In genomic region chr15:76577879-76578512, GRCh38 we compare ENCODE assay signal across 14 cellular contexts.
DNase-seq lines count a peak whose midpoint lies in the region; ATAC-seq and TF ChIP-seq lines count a peak whose summit lies in the region.
"Had no signal": no experiment of that assay in that cellular context is flagged by ENCODE, and none has a peak within 500 bp of the region (broad histone marks: within the 10 kb centered on the region; RNA-seq: fewer than 3 reads in every experiment).

No MANE protein-coding gene starts in this region.

- no peak overlapping the region for H3K4me3 Mint-ChIP-seq in stimulated activated naive CD8-positive, alpha-beta T cell treated with anti-CD3 and anti-CD28 coated beads, Interleukin-15, amount 100 ng/mL, for 72 hours
- H3K4me3 Mint-ChIP-seq in mesothelial cell of epicardium: no peak overlapping the region
- H3K4me3 Mint-ChIP-seq: IgD-negative memory B cell had no signal

- no peak overlapping the region for H3K4ac ChIP-seq in neuronal stem cell (ENCODE audit: low read length)

- H2BK120ac ChIP-seq in neuronal stem cell (ENCODE audit: low read depth, low read length): no peak overlapping the region

- no peak overlapping the region for H3K27ac ChIP-seq in neuronal stem cell (replicated peaks; ENCODE audit: low read length)

- peak overlapping the region; percentile 47 for H3K14ac ChIP-seq in neuronal stem cell (ENCODE audit: low read length)

- no peak overlapping the region for H2BK12ac ChIP-seq in neuronal stem cell (ENCODE audit: low read length)

- H3K4me2 ChIP-seq in neuronal stem cell (ENCODE audit: insufficient read depth, low read length, poor library complexity, severe bottlenecking): no peak overlapping the region

- peaks cover 0 to 5% of the 10 kb centered on the region in 2 donors for H3K9me3 ChIP-seq in neuronal stem cell (replicated peaks in 1 of 2; ENCODE audit: control insufficient read depth in 2 of 2, insufficient read depth in 1 of 2, low read depth in 1 of 2, low read length in 2 of 2)

- no peaks in the 10 kb centered on the region for H3K79me1 ChIP-seq in neuronal stem cell (ENCODE audit: low read depth, low read length)

- H3K18ac ChIP-seq in neuronal stem cell (ENCODE audit: low read length): no peak overlapping the region

- no peak overlapping the region for H4K8ac ChIP-seq in neuronal stem cell (ENCODE audit: low read depth, low read length)

- H3K4me1 Mint-ChIP-seq in stimulated activated naive CD8-positive, alpha-beta T cell treated with anti-CD3 and anti-CD28 coated beads, Interleukin-15, amount 100 ng/mL, for 72 hours: peaks cover 45% of the 10 kb centered on the region
- H3K4me1 Mint-ChIP-seq in mesothelial cell of epicardium: peaks cover 4% of the 10 kb centered on the region

- H3K27me3 ChIP-seq in neuronal stem cell (ENCODE audit: control insufficient read depth in 3 of 3, insufficient read depth in 3 of 3, low read depth in 1 of 3, low read length in 3 of 3): no peaks in the 10 kb centered on the region

- H2AK5ac ChIP-seq in neuronal stem cell (ENCODE audit: low read depth, low read length): no peak overlapping the region

- peaks cover 26% of the 10 kb centered on the region for H3K36me3 Mint-ChIP-seq in mesothelial cell of epicardium

- H2AFZ ChIP-seq in neuronal stem cell (ENCODE audit: low read length): no peak overlapping the region

- no peak overlapping the region for H4K91ac ChIP-seq in neuronal stem cell (ENCODE audit: low read depth, low read length, poor library complexity)

- peaks cover 10 to 16% of the 10 kb centered on the region in 2 donors for H3K9me3 Mint-ChIP-seq in stimulated activated naive CD8-positive, alpha-beta T cell treated with anti-CD3 and anti-CD28 coated beads, Interleukin-15, amount 100 ng/mL, for 72 hours
- peaks cover 36% of the 10 kb centered on the region for H3K9me3 Mint-ChIP-seq in mesothelial cell of epicardium

- TF ChIP-seq CTCF in epithelial cell of esophagus (IDR thresholded peaks at IDR 0.05; ENCODE audit: insufficient read depth, low read depth, low read length, missing control alignments): no peak
- no peak for TF ChIP-seq CTCF in mesothelial cell of epicardium (IDR thresholded peaks at IDR 0.05; ENCODE audit: unreplicated experiment)

- DNase-seq in stimulated activated naive CD8-positive, alpha-beta T cell treated with anti-CD3 and anti-CD28 coated beads, Interleukin-15, amount 100 ng/mL, for 72 hours: no peak
- DNase-seq in stimulated activated naive CD8-positive, alpha-beta T cell treated with anti-CD3 and anti-CD28 coated beads, Interleukin-15, Interleukin-2, amounts not matched to agents 100 U/mL and 50 U/mL, for 24 hours: no peak
- DNase-seq in epithelial cell of esophagus (ENCODE audit: low read depth) (peak; percentile 84), neuronal stem cell (ENCODE audit: low spot score) (no peak), mesothelial cell of epicardium (ENCODE audit: low spot score in 2 of 2, unreplicated experiment in 2 of 2) (no peak), 8988T (no peak), T-helper 1 cell (no peak), COLO668 (lab: John Stamatoyannopoulos, UW; ENCODE audit: unreplicated experiment) (no peak)
- DNase-seq: DMS53, NCI-H1417 treated with DMSO at 0.1 percent for 48 hours, NCI-H2081, NCI-H510A treated with DMSO at 0.1 percent for 48 hours, SHP77 treated with DMSO at 0.1 percent for 48 hours had no signal

- no peaks in the 10 kb centered on the region for H3K36me3 ChIP-seq in neuronal stem cell (replicated peaks in 1 of 2; ENCODE audit: control insufficient read depth in 2 of 2, insufficient read depth in 2 of 2, low read length in 2 of 2)

- no peak overlapping the region for H3K4me3 ChIP-seq in epithelial cell of esophagus (ENCODE audit: low read length)
- no peak overlapping the region for H3K4me3 ChIP-seq in neuronal stem cell (ENCODE audit: low read length in 2 of 2)

- no peak overlapping the region for H3K9ac ChIP-seq in neuronal stem cell (ENCODE audit: low read depth, low read length, poor library complexity)

- WGBS in neuronal stem cell (ENCODE audit: extremely low coverage in 2 of 2, insufficient read length in 2 of 2, insufficient replicate concordance in 1 of 2), 2 donors: no CpG with 5 or more reads among the region's 5 CpGs

- H2BK5ac ChIP-seq in neuronal stem cell (ENCODE audit: low read length): no peak overlapping the region

- H3K27me3 Mint-ChIP-seq in stimulated activated naive CD8-positive, alpha-beta T cell treated with anti-CD3 and anti-CD28 coated beads, Interleukin-15, amount 100 ng/mL, for 72 hours: no peaks in the 10 kb centered on the region
- H3K27me3 Mint-ChIP-seq in mesothelial cell of epicardium (ENCODE audit: low read depth): no peaks in the 10 kb centered on the region
- H3K27me3 Mint-ChIP-seq: IgD-negative memory B cell had no signal

- H3K27ac Mint-ChIP-seq in stimulated activated naive CD8-positive, alpha-beta T cell treated with anti-CD3 and anti-CD28 coated beads, Interleukin-15, amount 100 ng/mL, for 72 hours: no peak overlapping the region
- no peak overlapping the region for H3K27ac Mint-ChIP-seq in mesothelial cell of epicardium
- H3K27ac Mint-ChIP-seq: IgD-negative memory B cell had no signal

- no peaks in the 10 kb centered on the region for H3K4me1 ChIP-seq in neuronal stem cell (ENCODE audit: control insufficient read depth in 2 of 2, insufficient read depth in 1 of 2, low read depth in 1 of 2, low read length in 2 of 2)

- ATAC-seq in stimulated activated naive CD8-positive, alpha-beta T cell treated with anti-CD3 and anti-CD28 coated beads, Interleukin-15, amount 100 ng/mL, for 72 hours: peak; percentile 64
- no peak for ATAC-seq in stimulated activated naive CD8-positive, alpha-beta T cell treated with anti-CD3 and anti-CD28 coated beads, Interleukin-15, Interleukin-2, amounts not matched to agents 100 U/mL and 50 U/mL, for 24 hours

- no peak overlapping the region for H3K23ac ChIP-seq in neuronal stem cell (ENCODE audit: low read depth, low read length, poor library complexity)

- H2BK15ac ChIP-seq in neuronal stem cell (ENCODE audit: low read length): no peak overlapping the region
